ENCODE assay signal across 1 cellular context in the genomic region with DNA sequence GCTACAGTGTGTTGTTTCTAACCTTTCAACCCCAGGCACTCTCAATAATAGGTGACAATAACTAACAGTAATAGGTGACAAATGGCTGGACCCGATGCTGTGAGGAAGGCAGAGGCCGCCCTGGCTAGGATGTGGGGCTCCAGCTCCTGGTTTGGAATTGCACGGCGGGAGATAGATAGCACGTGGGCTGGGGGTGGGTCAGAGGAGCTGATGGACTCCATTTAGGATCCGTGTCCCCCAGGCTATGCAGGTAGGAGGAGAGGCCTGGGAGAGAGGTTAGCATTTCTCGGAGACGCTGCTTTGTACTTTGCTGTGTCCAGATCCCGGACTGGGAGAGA.
TF ChIP-seq lines count a peak whose summit lies in the region.

No MANE protein-coding gene starts in this region.

TF ChIP-seq in HCT116, 20 proteins besides CTCF, POLR2A, EP300 and RAD21 (continued from another document):
- TF ChIP-seq, protein P1, sequence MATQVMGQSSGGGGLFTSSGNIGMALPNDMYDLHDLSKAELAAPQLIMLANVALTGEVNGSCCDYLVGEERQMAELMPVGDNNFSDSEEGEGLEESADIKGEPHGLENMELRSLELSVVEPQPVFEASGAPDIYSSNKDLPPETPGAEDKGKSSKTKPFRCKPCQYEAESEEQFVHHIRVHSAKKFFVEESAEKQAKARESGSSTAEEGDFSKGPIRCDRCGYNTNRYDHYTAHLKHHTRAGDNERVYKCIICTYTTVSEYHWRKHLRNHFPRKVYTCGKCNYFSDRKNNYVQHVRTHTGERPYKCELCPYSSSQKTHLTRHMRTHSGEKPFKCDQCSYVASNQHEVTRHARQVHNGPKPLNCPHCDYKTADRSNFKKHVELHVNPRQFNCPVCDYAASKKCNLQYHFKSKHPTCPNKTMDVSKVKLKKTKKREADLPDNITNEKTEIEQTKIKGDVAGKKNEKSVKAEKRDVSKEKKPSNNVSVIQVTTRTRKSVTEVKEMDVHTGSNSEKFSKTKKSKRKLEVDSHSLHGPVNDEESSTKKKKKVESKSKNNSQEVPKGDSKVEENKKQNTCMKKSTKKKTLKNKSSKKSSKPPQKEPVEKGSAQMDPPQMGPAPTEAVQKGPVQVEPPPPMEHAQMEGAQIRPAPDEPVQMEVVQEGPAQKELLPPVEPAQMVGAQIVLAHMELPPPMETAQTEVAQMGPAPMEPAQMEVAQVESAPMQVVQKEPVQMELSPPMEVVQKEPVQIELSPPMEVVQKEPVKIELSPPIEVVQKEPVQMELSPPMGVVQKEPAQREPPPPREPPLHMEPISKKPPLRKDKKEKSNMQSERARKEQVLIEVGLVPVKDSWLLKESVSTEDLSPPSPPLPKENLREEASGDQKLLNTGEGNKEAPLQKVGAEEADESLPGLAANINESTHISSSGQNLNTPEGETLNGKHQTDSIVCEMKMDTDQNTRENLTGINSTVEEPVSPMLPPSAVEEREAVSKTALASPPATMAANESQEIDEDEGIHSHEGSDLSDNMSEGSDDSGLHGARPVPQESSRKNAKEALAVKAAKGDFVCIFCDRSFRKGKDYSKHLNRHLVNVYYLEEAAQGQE (IDR thresholded peaks at IDR 0.05; ENCODE audit: low read depth): no peak
- TF ChIP-seq YY1 (IDR thresholded peaks at IDR 0.05; ENCODE audit: extremely low read depth, insufficient replicate concordance, low read depth, low read length): no peak
- TF ChIP-seq POLR2AphosphoS5 (IDR thresholded peaks at IDR 0.05; ENCODE audit: low read depth, low read length): no peak
- TF ChIP-seq EGR1 (IDR thresholded peaks at IDR 0.05; ENCODE audit: low read depth): no peak
- no peak for TF ChIP-seq JUND (IDR thresholded peaks at IDR 0.05)
- no peak for TF ChIP-seq SIN3A (IDR thresholded peaks at IDR 0.05; ENCODE audit: low read depth)
- TF ChIP-seq EZH2 (IDR thresholded peaks at IDR 0.05): no peak
- no peak for TF ChIP-seq SP1 (IDR thresholded peaks at IDR 0.05; ENCODE audit: low read depth)
- TF ChIP-seq, protein P2, sequence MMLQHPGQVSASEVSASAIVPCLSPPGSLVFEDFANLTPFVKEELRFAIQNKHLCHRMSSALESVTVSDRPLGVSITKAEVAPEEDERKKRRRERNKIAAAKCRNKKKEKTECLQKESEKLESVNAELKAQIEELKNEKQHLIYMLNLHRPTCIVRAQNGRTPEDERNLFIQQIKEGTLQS (IDR thresholded peaks at IDR 0.05): no peak
- no peak for TF ChIP-seq SRF (IDR thresholded peaks at IDR 0.05; ENCODE audit: low read depth)
- no peak for TF ChIP-seq CEBPB (IDR thresholded peaks at IDR 0.05; ENCODE audit: low read depth)
- no peak for TF ChIP-seq ZFX (IDR thresholded peaks at IDR 0.05)
- TF ChIP-seq FOSL1 (IDR thresholded peaks at IDR 0.05; ENCODE audit: low read depth): no peak
- TF ChIP-seq CBX3 (IDR thresholded peaks at IDR 0.05; ENCODE audit: low read depth): no peak
- no peak for TF ChIP-seq ELF1 (IDR thresholded peaks at IDR 0.05; ENCODE audit: borderline replicate concordance, low read depth)
- TF ChIP-seq, protein P3, sequence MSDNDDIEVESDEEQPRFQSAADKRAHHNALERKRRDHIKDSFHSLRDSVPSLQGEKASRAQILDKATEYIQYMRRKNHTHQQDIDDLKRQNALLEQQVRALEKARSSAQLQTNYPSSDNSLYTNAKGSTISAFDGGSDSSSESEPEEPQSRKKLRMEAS (IDR thresholded peaks at IDR 0.05): no peak
- no peak for TF ChIP-seq ZNF274 (IDR thresholded peaks at IDR 0.05; ENCODE audit: low read depth, low read length)
- TF ChIP-seq, protein P4, sequence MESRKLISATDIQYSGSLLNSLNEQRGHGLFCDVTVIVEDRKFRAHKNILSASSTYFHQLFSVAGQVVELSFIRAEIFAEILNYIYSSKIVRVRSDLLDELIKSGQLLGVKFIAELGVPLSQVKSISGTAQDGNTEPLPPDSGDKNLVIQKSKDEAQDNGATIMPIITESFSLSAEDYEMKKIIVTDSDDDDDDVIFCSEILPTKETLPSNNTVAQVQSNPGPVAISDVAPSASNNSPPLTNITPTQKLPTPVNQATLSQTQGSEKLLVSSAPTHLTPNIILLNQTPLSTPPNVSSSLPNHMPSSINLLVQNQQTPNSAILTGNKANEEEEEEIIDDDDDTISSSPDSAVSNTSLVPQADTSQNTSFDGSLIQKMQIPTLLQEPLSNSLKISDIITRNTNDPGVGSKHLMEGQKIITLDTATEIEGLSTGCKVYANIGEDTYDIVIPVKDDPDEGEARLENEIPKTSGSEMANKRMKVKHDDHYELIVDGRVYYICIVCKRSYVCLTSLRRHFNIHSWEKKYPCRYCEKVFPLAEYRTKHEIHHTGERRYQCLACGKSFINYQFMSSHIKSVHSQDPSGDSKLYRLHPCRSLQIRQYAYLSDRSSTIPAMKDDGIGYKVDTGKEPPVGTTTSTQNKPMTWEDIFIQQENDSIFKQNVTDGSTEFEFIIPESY (IDR thresholded peaks at IDR 0.05; ENCODE audit: extremely low read depth, insufficient replicate concordance, low read length): no peak
TF ChIP-seq in HCT116: peak in this region for 0.
